Comparison of ENCODE assay signal across 30 cellular contexts in the genomic region with DNA sequence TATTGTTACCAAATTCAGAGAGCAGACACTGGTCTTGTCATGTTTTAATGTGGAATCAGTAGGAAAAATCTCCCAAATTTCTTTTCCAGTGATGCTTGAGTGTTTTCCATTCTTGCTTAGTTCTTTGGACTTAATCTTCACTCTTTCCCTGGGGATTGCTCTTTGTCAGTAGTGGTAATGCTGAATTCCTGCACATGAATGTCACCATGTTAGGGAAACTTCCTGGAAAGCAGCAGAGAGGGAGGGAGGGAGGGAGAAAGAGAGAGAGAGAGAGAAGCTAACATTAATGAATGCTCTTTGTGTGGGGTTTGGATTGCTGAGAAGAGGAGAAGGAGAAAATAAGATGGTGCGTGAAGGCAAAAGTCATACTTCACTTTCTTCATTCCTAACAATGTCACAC.
DNase-seq lines count a peak whose midpoint lies in the region; ATAC-seq, FAIRE-seq and TF ChIP-seq lines count a peak whose summit lies in the region.
"Had no signal": no experiment of that assay in that cellular context is flagged by ENCODE, and none has a peak within 500 bp of the region (broad histone marks: within the 10 kb centered on the region; RNA-seq: fewer than 3 reads in every experiment).

No MANE protein-coding gene starts in this region.

- H2AFZ ChIP-seq in astrocyte (ENCODE audit: low read depth, low read length): no peak overlapping the region
- no peak overlapping the region for H2AFZ ChIP-seq in smooth muscle cell (ENCODE audit: low read depth)

- CTCF ChIA-PET in activated naive CD4-positive, alpha-beta T cell treated with anti-CD3 and anti-CD28 coated beads for 36 hours (lab: Charles Lee): no interaction called here

- no peak overlapping the region for H3K27ac Mint-ChIP-seq in astrocyte (ENCODE audit: unreplicated experiment)
- H3K27ac Mint-ChIP-seq in glutamatergic neuron (ENCODE audit: unreplicated experiment): no peak overlapping the region
- H3K27ac Mint-ChIP-seq in activated naive CD4-positive, alpha-beta T cell treated with anti-CD3 and anti-CD28 coated beads for 36 hours: no peak overlapping the region
- H3K27ac Mint-ChIP-seq: B cell; CD14-positive monocyte; CD8-positive, alpha-beta memory T cell had no signal

- DNase-seq in Right ventricle myocardium inferior (ENCODE audit: missing footprints): no peak
- no peak for DNase-seq in right atrium auricular region (ENCODE audit: low spot score)
- DNase-seq in astrocyte (ENCODE audit: low read depth): peak; percentile 16
- DNase-seq in right cardiac atrium: no peak
- DNase-seq in smooth muscle cell (lab: John Stamatoyannopoulos, UW; ENCODE audit: unreplicated experiment): no peak
- DNase-seq in glutamatergic neuron: no peak
- DNase-seq in activated naive CD4-positive, alpha-beta T cell treated with anti-CD3 and anti-CD28 coated beads for 36 hours: no peak
- DNase-seq: CD8-positive, alpha-beta memory T cell; DMS79 treated with DMSO at 0.1 percent for 48 hours; GF-D8; H9; IMR-90; KG1; MG63; NCI-H1105 treated with DMSO at 0.1 percent for 48 hours; NCI-H146; NCI-H1930; NCI-H446 treated with DMSO at 0.1 percent for 48 hours; NCI-H526; NCI-H82; NK-92 treated with Interleukin-12 subunit alpha and Interleukin-12 subunit beta, amount 100 ng/mL, for 24 hours; PC-3; RPMI8226; SHP77 treated with DMSO at 0.1 percent for 48 hours had no signal

- H3K27ac ChIP-seq in right atrium auricular region: no peak overlapping the region
- no peak overlapping the region for H3K27ac ChIP-seq in astrocyte (ENCODE audit: low read depth, low read length)
- H3K27ac ChIP-seq in right cardiac atrium (ENCODE audit: low read length): no peak overlapping the region
- H3K27ac ChIP-seq in smooth muscle cell (ENCODE audit: low read depth): no peak overlapping the region
- H3K27ac ChIP-seq: 22Rv1 had no signal

- H3K4me3 Mint-ChIP-seq in astrocyte (ENCODE audit: unreplicated experiment): no peak overlapping the region
- H3K4me3 Mint-ChIP-seq in glutamatergic neuron (ENCODE audit: unreplicated experiment): no peak overlapping the region
- H3K4me3 Mint-ChIP-seq in activated naive CD4-positive, alpha-beta T cell treated with anti-CD3 and anti-CD28 coated beads for 36 hours: no peak overlapping the region
- H3K4me3 Mint-ChIP-seq: B cell; CD14-positive monocyte; CD8-positive, alpha-beta memory T cell; H9 had no signal

- peaks cover 22% of the 10 kb centered on the region for H3K4me1 Mint-ChIP-seq in astrocyte (ENCODE audit: low read depth, unreplicated experiment)
- H3K4me1 Mint-ChIP-seq in glutamatergic neuron (ENCODE audit: low read depth, unreplicated experiment): peaks cover 10% of the 10 kb centered on the region
- H3K4me1 Mint-ChIP-seq in activated naive CD4-positive, alpha-beta T cell treated with anti-CD3 and anti-CD28 coated beads for 36 hours (ENCODE audit: low read depth): no peaks in the 10 kb centered on the region
- H3K4me1 Mint-ChIP-seq: B cell; CD14-positive monocyte; CD8-positive, alpha-beta memory T cell had no signal

- no peak for FAIRE-seq in astrocyte (lab: Jason Lieb, UNC)
- FAIRE-seq: GM12891, GM19239 had no signal

- H3F3A ChIP-seq in smooth muscle cell (ENCODE audit: low read depth): peaks cover 11% of the 10 kb centered on the region

- H3K36me3 Mint-ChIP-seq in astrocyte (ENCODE audit: low read depth, unreplicated experiment) (no peaks in the 10 kb centered on the region), glutamatergic neuron (ENCODE audit: unreplicated experiment) (no peaks in the 10 kb centered on the region)
- no peaks in the 10 kb centered on the region for H3K36me3 Mint-ChIP-seq in activated naive CD4-positive, alpha-beta T cell treated with anti-CD3 and anti-CD28 coated beads for 36 hours (ENCODE audit: low read depth)
- H3K36me3 Mint-ChIP-seq: CD14-positive monocyte; CD8-positive, alpha-beta memory T cell had no signal

- H3K27me3 ChIP-seq in right atrium auricular region: no peaks in the 10 kb centered on the region
- no peaks in the 10 kb centered on the region for H3K27me3 ChIP-seq in astrocyte (ENCODE audit: insufficient read depth, low read length)
- no peaks in the 10 kb centered on the region for H3K27me3 ChIP-seq in right cardiac atrium (ENCODE audit: control insufficient read depth, insufficient read depth)
- H3K27me3 ChIP-seq in smooth muscle cell (ENCODE audit: low read depth): peaks cover 5% of the 10 kb centered on the region
- H3K27me3 ChIP-seq: MG63 had no signal

- no peaks in the 10 kb centered on the region for H4K20me1 ChIP-seq in astrocyte (ENCODE audit: insufficient read depth, low read length)
- H4K20me1 ChIP-seq in smooth muscle cell (ENCODE audit: low read depth): no peaks in the 10 kb centered on the region

- TF ChIP-seq CTCF in right atrium auricular region (IDR thresholded peaks at IDR 0.05) (no peak), astrocyte (IDR thresholded peaks at IDR 0.05; ENCODE audit: insufficient read depth, low read depth, low read length) (no peak), smooth muscle cell (IDR thresholded peaks at IDR 0.05; ENCODE audit: borderline replicate concordance, insufficient read depth, poor library complexity, severe bottlenecking) (no peak), glutamatergic neuron (IDR thresholded peaks at IDR 0.05; ENCODE audit: partially characterized antibody, unreplicated experiment) (no peak)

- H3K4me2 ChIP-seq in astrocyte (ENCODE audit: low read length) (no peak overlapping the region), smooth muscle cell (peak overlapping the region; percentile 1)

- intact Hi-C loops in Right ventricle myocardium inferior (cut with DNase I) (no loop called here), right cardiac atrium (cut with DNase I) (no loop called here)
- intact Hi-C loops in activated naive CD4-positive, alpha-beta T cell treated with anti-CD3 and anti-CD28 coated beads for 36 hours (cut with micrococcal nuclease): no loop called here

- H3K4me1 ChIP-seq in right atrium auricular region (no peaks in the 10 kb centered on the region), astrocyte (ENCODE audit: insufficient read depth, low read length) (peaks cover 6% of the 10 kb centered on the region), right cardiac atrium (ENCODE audit: control insufficient read depth, insufficient read depth, low read length) (no peaks in the 10 kb centered on the region), smooth muscle cell (ENCODE audit: low read depth) (peaks cover 8% of the 10 kb centered on the region)

- H3K79me2 ChIP-seq in astrocyte (ENCODE audit: insufficient read depth, low read length) (no peaks in the 10 kb centered on the region), smooth muscle cell (ENCODE audit: low read depth) (no peaks in the 10 kb centered on the region)

- no peaks in the 10 kb centered on the region for H3K9me3 ChIP-seq in right atrium auricular region
- peaks cover 7% of the 10 kb centered on the region for H3K9me3 ChIP-seq in astrocyte (ENCODE audit: insufficient read depth, low read depth, low read length)
- H3K9me3 ChIP-seq in right cardiac atrium (ENCODE audit: control insufficient read depth, low read length): no peaks in the 10 kb centered on the region
- H3K9me3 ChIP-seq in smooth muscle cell (replicated peaks; ENCODE audit: low read depth): no peaks in the 10 kb centered on the region
- H3K9me3 ChIP-seq: MG63 had no signal

- H3K9me3 Mint-ChIP-seq in astrocyte (ENCODE audit: unreplicated experiment) (no peaks in the 10 kb centered on the region), glutamatergic neuron (ENCODE audit: unreplicated experiment) (peaks cover 4% of the 10 kb centered on the region)
- H3K9me3 Mint-ChIP-seq in activated naive CD4-positive, alpha-beta T cell treated with anti-CD3 and anti-CD28 coated beads for 36 hours: no peaks in the 10 kb centered on the region
- H3K9me3 Mint-ChIP-seq: H9 had no signal

- ATAC-seq in Right ventricle myocardium inferior (peak; percentile 54), right cardiac atrium (peak; percentile 27 to 55), HG02981 (IDR thresholded peaks at IDR 0.05; ENCODE audit: unreplicated experiment) (no peak)
- ATAC-seq: PC-3 had no signal

- no peak overlapping the region for H3K4me3 ChIP-seq in right atrium auricular region
- H3K4me3 ChIP-seq in astrocyte (ENCODE audit: insufficient read depth, low read depth, low read length): no peak overlapping the region
- H3K4me3 ChIP-seq in right cardiac atrium (ENCODE audit: low read length): no peak overlapping the region
- no peak overlapping the region for H3K4me3 ChIP-seq in smooth muscle cell
- H3K4me3 ChIP-seq: MG63 had no signal

- H3K36me3 ChIP-seq in right atrium auricular region (no peaks in the 10 kb centered on the region), astrocyte (ENCODE audit: insufficient read depth, low read length) (no peaks in the 10 kb centered on the region), smooth muscle cell (ENCODE audit: low read depth) (no peaks in the 10 kb centered on the region)
- H3K36me3 ChIP-seq: MG63 had no signal

- H3K9ac ChIP-seq in astrocyte (ENCODE audit: low read length): no peak overlapping the region
- H3K9ac ChIP-seq in smooth muscle cell (ENCODE audit: low read depth): no peak overlapping the region

- H3K27me3 Mint-ChIP-seq in astrocyte (ENCODE audit: low read depth, unreplicated experiment) (peaks cover 3% of the 10 kb centered on the region), glutamatergic neuron (ENCODE audit: unreplicated experiment) (peaks cover 5% of the 10 kb centered on the region)
- H3K27me3 Mint-ChIP-seq in activated naive CD4-positive, alpha-beta T cell treated with anti-CD3 and anti-CD28 coated beads for 36 hours (ENCODE audit: low read depth): no peaks in the 10 kb centered on the region
- H3K27me3 Mint-ChIP-seq: B cell had no signal

- 69% methylated on average over 1 of the region's 1 CpG for WGBS in right cardiac atrium
- WGBS in smooth muscle cell (ENCODE audit: low lambda C conversion rate): 93% methylated on average over 1 of the region's 1 CpG
